In the genomic region with DNA sequence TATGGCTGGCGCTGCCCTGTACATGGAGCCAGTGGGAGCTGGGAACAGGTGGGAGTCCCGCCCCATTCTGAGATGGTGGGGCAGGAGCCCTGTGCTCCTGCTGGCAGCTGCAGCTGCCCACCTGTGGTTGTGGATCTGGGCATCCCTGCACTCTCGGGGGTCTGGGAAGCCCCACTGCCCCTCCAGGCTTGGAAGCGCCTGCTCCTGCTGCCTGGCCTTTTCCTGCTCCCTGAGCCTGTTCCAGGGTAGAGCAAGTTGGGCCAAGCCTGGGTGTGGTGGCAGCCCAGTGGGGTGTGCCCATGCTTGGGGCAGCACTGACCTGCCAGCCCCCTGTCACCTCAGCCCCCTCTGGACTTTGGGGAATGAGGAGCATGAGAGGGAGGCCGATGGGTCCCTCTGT, we compare ENCODE assay signal across 36 cellular contexts.
"Had no signal": no experiment of that assay in that cellular context is flagged by ENCODE, and none has a peak within 500 bp of the region (broad histone marks: within the 10 kb centered on the region; RNA-seq: fewer than 3 reads in every experiment).

No MANE protein-coding gene starts in this region.

- H3K4me3 Mint-ChIP-seq: activated CD4-positive, alpha-beta memory T cell treated with anti-CD3 and anti-CD28 coated beads for 36 hours; activated CD4-positive, alpha-beta T cell treated with anti-CD3 and anti-CD28 coated beads for 36 hours; activated CD4-positive, alpha-beta T cell treated with anti-CD3 and anti-CD28 coated beads, Interleukin-2, amount 10 ng/mL, durations not matched to agents 24 days and 14 days; activated CD8-positive, alpha-beta memory T cell treated with anti-CD3 and anti-CD28 coated beads, Interleukin-2, amount 10 ng/mL, durations not matched to agents 7 days and 5 days; activated CD8-positive, alpha-beta T cell treated with anti-CD3 and anti-CD28 coated beads, Interleukin-2, amount 10 ng/mL, durations not matched to agents 7 days and 5 days; activated naive CD4-positive, alpha-beta T cell treated with anti-CD3 and anti-CD28 coated beads for 36 hours; activated naive CD8-positive, alpha-beta T cell treated with anti-CD3 and anti-CD28 coated beads, Interleukin-2, amount 10 ng/mL, durations not matched to agents 7 days and 5 days; activated T-helper 1 cell treated with anti-CD3 and anti-CD28 coated beads, Interleukin-12 subunit alpha, Interleukin-12 subunit beta, Interleukin-2, Interleukin-4 antibody, amounts not matched to agents 30 ng/mL and 10 ng/mL and 1 ng/mL, durations not matched to agents 14 hours and 24 hours and 36 hours; central memory CD8-positive, alpha-beta T cell; effector memory CD8-positive, alpha-beta T cell; T-helper 17 cell; T-helper 2 cell treated with Interferon-gamma antibody and Interleukin-4, amounts not matched to agents 5 μg/mL and 100 μg/mL, for 36 hours had no signal

- H3K4me1 Mint-ChIP-seq: activated CD4-positive, alpha-beta T cell treated with anti-CD3 and anti-CD28 coated beads for 36 hours; activated CD4-positive, alpha-beta T cell treated with anti-CD3 and anti-CD28 coated beads, Interleukin-2, amount 10 ng/mL, durations not matched to agents 24 days and 14 days; activated CD8-positive, alpha-beta memory T cell treated with anti-CD3 and anti-CD28 coated beads, Interleukin-2, amount 10 ng/mL, durations not matched to agents 7 days and 5 days had no signal

- H3K27ac ChIP-seq: brain microvascular endothelial cell, epithelial cell of prostate, esophagus squamous epithelium, gastroesophageal sphincter, heart right ventricle, WERI-Rb-1 had no signal

- H3K27me3 ChIP-seq: brain microvascular endothelial cell, esophagus squamous epithelium, gastroesophageal sphincter, heart right ventricle had no signal

- H3K27me3 Mint-ChIP-seq: activated CD4-positive, alpha-beta memory T cell treated with anti-CD3 and anti-CD28 coated beads for 36 hours; activated CD4-positive, alpha-beta T cell treated with anti-CD3 and anti-CD28 coated beads for 36 hours; activated CD4-positive, alpha-beta T cell treated with anti-CD3 and anti-CD28 coated beads, Interleukin-2, amount 10 ng/mL, durations not matched to agents 24 days and 14 days; activated CD8-positive, alpha-beta memory T cell treated with anti-CD3 and anti-CD28 coated beads, Interleukin-2, amount 10 ng/mL, durations not matched to agents 7 days and 5 days; activated naive CD8-positive, alpha-beta T cell treated with anti-CD3 and anti-CD28 coated beads, Interleukin-2, amount 10 ng/mL, durations not matched to agents 7 days and 5 days; central memory CD8-positive, alpha-beta T cell; effector memory CD8-positive, alpha-beta T cell; T-helper 17 cell had no signal

- H3K4me3 ChIP-seq: esophagus squamous epithelium, gastroesophageal sphincter, heart right ventricle had no signal

- H3K4me1 ChIP-seq: esophagus squamous epithelium, gastroesophageal sphincter, heart right ventricle had no signal

- H3K36me3 ChIP-seq: brain microvascular endothelial cell, WERI-Rb-1 had no signal

- H3K27ac Mint-ChIP-seq: activated CD4-positive, alpha-beta memory T cell treated with anti-CD3 and anti-CD28 coated beads for 36 hours; activated CD4-positive, alpha-beta T cell treated with anti-CD3 and anti-CD28 coated beads for 36 hours; activated CD4-positive, alpha-beta T cell treated with anti-CD3 and anti-CD28 coated beads, Interleukin-2, amount 10 ng/mL, durations not matched to agents 24 days and 14 days; activated CD8-positive, alpha-beta memory T cell treated with anti-CD3 and anti-CD28 coated beads, Interleukin-2, amount 10 ng/mL, durations not matched to agents 7 days and 5 days; activated CD8-positive, alpha-beta T cell treated with anti-CD3 and anti-CD28 coated beads, Interleukin-2, amount 10 ng/mL, durations not matched to agents 7 days and 5 days; activated naive CD4-positive, alpha-beta T cell treated with anti-CD3 and anti-CD28 coated beads for 36 hours; activated naive CD4-positive, alpha-beta T cell treated with anti-CD3 and anti-CD28 coated beads, Interleukin-2, amount 50 U/mL, for 72 hours; activated T-helper 1 cell treated with anti-CD3 and anti-CD28 coated beads, Interleukin-12 subunit alpha, Interleukin-12 subunit beta, Interleukin-2, Interleukin-4 antibody, amounts not matched to agents 30 ng/mL and 10 ng/mL and 1 ng/mL, durations not matched to agents 14 hours and 24 hours and 36 hours; activated T-helper 2 cell treated with anti-CD3 and anti-CD28 coated beads, Interferon-gamma antibody, Interleukin-2, Interleukin-4, amounts not matched to agents 10 μg/mL and 5 μg/mL and 100 μg/mL, durations not matched to agents 14 hours and 24 hours and 36 hours; effector memory CD8-positive, alpha-beta T cell; T-helper 17 cell; T-helper 2 cell treated with Interferon-gamma antibody and Interleukin-4, amounts not matched to agents 5 μg/mL and 100 μg/mL, for 36 hours had no signal

- DNase-seq: activated CD4-positive, alpha-beta memory T cell treated with anti-CD3 and anti-CD28 coated beads for 36 hours; activated CD4-positive, alpha-beta T cell treated with anti-CD3 and anti-CD28 coated beads for 36 hours; activated CD4-positive, alpha-beta T cell treated with anti-CD3 and anti-CD28 coated beads, Interleukin-2, amount 10 ng/mL, durations not matched to agents 24 days and 14 days; activated CD4-positive, CD25-positive, alpha-beta regulatory T cell; activated CD4-positive, CD25-positive, alpha-beta regulatory T cell treated with anti-CD3 and anti-CD28 coated beads, Interleukin-2, amount 50 U/mL, for 72 hours; activated CD8-positive, alpha-beta memory T cell treated with anti-CD3 and anti-CD28 coated beads, Interleukin-2, amount 10 ng/mL, durations not matched to agents 7 days and 5 days; activated CD8-positive, alpha-beta memory T cell treated with anti-CD3 and anti-CD28 coated beads, Interleukin-2, amount 50 U/mL, for 4 hours; activated CD8-positive, alpha-beta T cell treated with anti-CD3 and anti-CD28 coated beads, Interleukin-2, amount 10 ng/mL, durations not matched to agents 7 days and 5 days; activated effector memory CD4-positive, alpha-beta T cell treated with anti-CD3 and anti-CD28 coated beads, Interleukin-2, amount 50 U/mL, for 16 hours; activated naive CD4-positive, alpha-beta T cell treated with anti-CD3 and anti-CD28 coated beads for 36 hours; activated naive CD8-positive, alpha-beta T cell treated with anti-CD3 and anti-CD28 coated beads, Interleukin-2, amount 10 ng/mL, durations not matched to agents 7 days and 5 days; activated T-cell treated with anti-CD3 and anti-CD28 coated beads, Interleukin-2, amount 50 U/mL, for 1 hour; activated T-cell treated with anti-CD3 and anti-CD28 coated beads, Interleukin-2, amount 50 U/mL, for 48 hours; brain microvascular endothelial cell; cortex of kidney; dermis blood vessel endothelial cell; effector CD4-positive, alpha-beta T cell; effector memory CD8-positive, alpha-beta T cell; esophagus squamous epithelium; foreskin melanocyte; heart right ventricle; T-helper 1 cell; T-helper 17 cell; T1000; WERI-Rb-1 had no signal

- FAIRE-seq: astrocyte, colon, endometrium, endothelial cell of umbilical vein had no signal

- ATAC-seq: activated CD4-positive, alpha-beta T cell treated with anti-CD3 and anti-CD28 coated beads for 36 hours; activated CD8-positive, alpha-beta memory T cell treated with anti-CD3 and anti-CD28 coated beads, Interleukin-2, amount 10 ng/mL, durations not matched to agents 7 days and 5 days; activated CD8-positive, alpha-beta T cell treated with anti-CD3 and anti-CD28 coated beads, Interleukin-2, amount 10 ng/mL, durations not matched to agents 7 days and 5 days; activated naive CD4-positive, alpha-beta T cell treated with anti-CD3 and anti-CD28 coated beads, Interleukin-2, amount 50 U/mL, for 72 hours; effector memory CD8-positive, alpha-beta T cell; gastroesophageal sphincter; T-helper 17 cell had no signal
